Comparison of ENCODE assay signal across 27 cellular contexts in the genomic region with DNA sequence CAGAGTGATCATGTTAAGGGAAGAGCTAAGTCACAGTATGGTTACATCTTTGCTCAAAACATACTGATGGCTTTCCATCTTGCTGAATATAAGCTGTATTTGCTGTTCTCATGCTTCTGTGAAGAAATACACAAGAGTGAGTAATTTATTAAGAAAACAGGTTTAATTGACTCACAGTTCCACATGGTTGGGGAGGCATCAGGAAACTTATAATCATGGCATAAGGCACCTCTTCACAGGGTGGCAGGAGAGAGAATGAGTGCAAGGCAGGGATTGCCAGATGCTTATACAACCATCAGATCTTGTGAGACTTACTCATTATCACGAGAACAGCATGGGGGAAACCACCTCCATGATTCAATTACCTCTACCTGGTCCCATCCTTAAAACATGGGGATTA.
"Had no signal": no experiment of that assay in that cellular context is flagged by ENCODE, and none has a peak within 500 bp of the region (broad histone marks: within the 10 kb centered on the region; RNA-seq: fewer than 3 reads in every experiment).

No MANE protein-coding gene starts in this region.

- H3K27ac Mint-ChIP-seq: activated naive CD8-positive, alpha-beta T cell; brain; immature natural killer cell; natural killer cell; neural progenitor cell had no signal

- H3K9me3 ChIP-seq: heart left ventricle, lower lobe of right lung, psoas muscle, right atrium auricular region, tibial nerve had no signal

- H3K27ac ChIP-seq: heart left ventricle, left lung, lower lobe of right lung, neural progenitor cell, parathyroid adenoma, psoas muscle, right atrium auricular region, spleen, tibial nerve, VCaP had no signal

- DNase-seq: activated CD4-positive, alpha-beta T cell treated with anti-CD3 and anti-CD28 coated beads for 4 hours; activated CD4-positive, alpha-beta T cell treated with anti-CD3 and anti-CD28 coated beads, Interleukin-2, amount 50 U/mL, for 48 hours; activated CD8-positive, alpha-beta memory T cell treated with anti-CD3 and anti-CD28 coated beads for 24 hours; activated effector memory CD4-positive, alpha-beta T cell treated with Interleukin-2 at 50 U/mL for 16 hours; activated naive CD4-positive, alpha-beta T cell treated with Interleukin-2 at 50 U/mL for 16 hours; aorta; caudate nucleus; cortex of kidney; heart left ventricle; hypothalamus; immature natural killer cell; kidney; left lung; lower lobe of right lung; mesendoderm; natural killer cell; occipital lobe; psoas muscle; spleen; stimulated activated naive CD4-positive, alpha-beta T cell had no signal

- H3K27me3 ChIP-seq: heart left ventricle, left lung, neural progenitor cell, right atrium auricular region, spleen, tibial nerve had no signal

- H3K27me3 Mint-ChIP-seq: activated naive CD8-positive, alpha-beta T cell had no signal

- H3K36me3 Mint-ChIP-seq: brain, natural killer cell, neural progenitor cell had no signal

- H3K4me1 Mint-ChIP-seq: brain, immature natural killer cell, natural killer cell had no signal

- H3K36me3 ChIP-seq: heart left ventricle, left lung, lower lobe of right lung, neural progenitor cell, right atrium auricular region, spleen, tibial nerve had no signal

- H3K4me1 ChIP-seq: left lung, lower lobe of right lung, neural progenitor cell, parathyroid adenoma, psoas muscle, spleen, tibial nerve had no signal

- H3K9me3 Mint-ChIP-seq: neural progenitor cell had no signal

- H3K4me3 Mint-ChIP-seq: activated naive CD8-positive, alpha-beta T cell; brain; immature natural killer cell; natural killer cell; neural progenitor cell had no signal

- H3K4me3 ChIP-seq: heart left ventricle, left lung, lower lobe of right lung, neural progenitor cell, psoas muscle, right atrium auricular region, spleen, tibial nerve had no signal
